ENCODE assay signal across 13 cellular contexts in the genomic region with DNA sequence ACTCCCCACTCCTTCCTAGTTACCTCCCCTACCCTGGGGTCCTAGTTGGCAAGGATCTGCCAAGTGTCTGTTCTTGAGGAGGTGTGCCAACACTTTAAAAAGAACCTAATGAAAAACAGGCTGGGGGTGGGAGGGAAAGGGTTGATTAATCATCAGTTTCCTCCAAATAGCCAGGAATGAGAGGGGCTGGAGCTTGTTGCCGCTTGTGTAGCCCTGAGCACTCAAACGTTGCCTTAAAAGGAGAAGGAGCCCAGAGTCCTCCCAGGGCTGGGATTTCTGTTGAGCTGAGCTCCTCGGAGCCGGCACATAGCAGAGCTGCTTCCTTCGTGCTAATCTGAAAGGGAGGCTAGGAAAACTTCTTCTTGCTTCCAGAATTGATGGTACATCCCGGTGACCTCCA. TPM values are rescaled to one million over a fixed set of nuclear protein-coding genes. Genes with fewer than 3 reads are reported as not detected.
DNase-seq lines count a peak whose midpoint lies in the region; ATAC-seq, FAIRE-seq and TF ChIP-seq lines count a peak whose summit lies in the region.
"Had no signal": no experiment of that assay in that cellular context is flagged by ENCODE, and none has a peak within 500 bp of the region (broad histone marks: within the 10 kb centered on the region; RNA-seq: fewer than 3 reads in every experiment).

No MANE protein-coding gene starts in this region.

- H3K9me3 ChIP-seq in heart right ventricle = no peaks in the 10 kb centered on the region
- H3K9me3 ChIP-seq in pancreas = no peaks in the 10 kb centered on the region
- H3K9me3 ChIP-seq in BE2C = no peaks in the 10 kb centered on the region

- intact Hi-C loops in heart right ventricle (cut with DNase I) = loop anchor here in 1 of 10 donors (5.0 kb wide), 1 partner anchor 43 kb away; a partner anchor contains a TSS
- intact Hi-C loops in pancreas (cut with DNase I) = no loop called here

- no peak for TF ChIP-seq CTCF in AG10803 (conservative IDR thresholded peaks at IDR 0.05; ENCODE audit: low read length)
- no peak for TF ChIP-seq CTCF in heart right ventricle (IDR thresholded peaks at IDR 0.05)
- TF ChIP-seq CTCF in pancreas (IDR thresholded peaks at IDR 0.05) = no peak
- TF ChIP-seq CTCF in BE2C (IDR thresholded peaks at IDR 0.05; ENCODE audit: low read depth, low read length) = no peak

- 15 to 24% methylated on average over 6 of the region's 6 CpGs for WGBS in heart right ventricle, 2 donors
- WGBS in pancreas, 2 donors = 64 to 67% methylated on average over 6 of the region's 6 CpGs

- peak; percentile 20 for FAIRE-seq in pancreas (lab: Jason Lieb, UNC)
- FAIRE-seq: GM18507 had no signal

- no peaks in the 10 kb centered on the region for H3K27me3 ChIP-seq in heart right ventricle
- H3K27me3 ChIP-seq in pancreas = no peaks in the 10 kb centered on the region
- H3K27me3 ChIP-seq in BE2C = no peaks in the 10 kb centered on the region

- peak; percentile 95 for DNase-seq in AG10803 (ENCODE audit: low read depth)
- DNase-seq in astrocyte of the hippocampus (ENCODE audit: low read depth, low spot score) = peak; percentile 95
- DNase-seq in heart right ventricle = peak in 1 of 2 donors; percentile 55
- DNase-seq in pancreas = no peak
- DNase-seq in BE2C = no peak
- no peak for DNase-seq in activated effector memory CD4-positive, alpha-beta T cell treated with anti-CD3 and anti-CD28 coated beads, Interleukin-2, amount 50 U/mL, for 16 hours
- DNase-seq: activated CD8-positive, alpha-beta memory T cell treated with anti-CD3 and anti-CD28 coated beads, Interleukin-2, amount 50 U/mL, for 48 hours; C1 segment of cervical spinal cord had no signal

- H3K4me1 ChIP-seq in heart right ventricle = peaks cover 0 to 44% (median 27%) of the 10 kb centered on the region in 9 donors
- H3K4me1 ChIP-seq in pancreas = no peaks in the 10 kb centered on the region
- H3K4me1 ChIP-seq in BE2C = peaks cover 12% of the 10 kb centered on the region

- peak overlapping the region; percentile 18 to 81 (median 70) for H3K27ac ChIP-seq in heart right ventricle
- H3K27ac ChIP-seq in pancreas = no peak overlapping the region

- H3K36me3 ChIP-seq in heart right ventricle = peaks cover 0 to 5% (median 0%) of the 10 kb centered on the region in 9 donors
- H3K36me3 ChIP-seq in pancreas = no peaks in the 10 kb centered on the region
- no peaks in the 10 kb centered on the region for H3K36me3 ChIP-seq in BE2C

- ATAC-seq in heart right ventricle = peak; percentile 56 to 86 (median 74)
- ATAC-seq in pancreas = peak in 3 of 4 donors; percentile 46 to 70 (median 49)
- no peak for ATAC-seq in GM19452 (IDR thresholded peaks at IDR 0.05; ENCODE audit: unreplicated experiment)
- no peak for ATAC-seq in HG03442 (IDR thresholded peaks at IDR 0.05; ENCODE audit: unreplicated experiment)
- ATAC-seq: Panc1 had no signal

- no peak overlapping the region; the same call in 1 of the 2 replicates for H3K4me3 ChIP-seq in AG10803 (ENCODE audit: low read length)
- no peak overlapping the region for H3K4me3 ChIP-seq in heart right ventricle
- H3K4me3 ChIP-seq in pancreas = no peak overlapping the region
- H3K4me3 ChIP-seq in BE2C (ENCODE audit: low read depth, low read length) = no peak overlapping the region

RNA-seq across cellular contexts. Expression of a gene that starts 15.9 kb away (rescaled TPM):
- total RNA-seq in heart right ventricle (100 to 1,000 TPM; 104 to 214 (median 130) TPM), pancreas (1 to 10 TPM; 3.6 to 7.5 (median 4.8) TPM)
- polyA plus RNA-seq in heart right ventricle (10 to 100 TPM; 72.6 to 75.8 TPM), pancreas (1 to 10 TPM; 7.5 to 9.3 TPM)
- polyA plus RNA-seq in BE2C (2012; ENCODE audit: insufficient read depth, insufficient read length, low read depth) = 3.2 TPM

RNA-seq across cellular contexts. Expression of a gene that starts 41.8 kb away (rescaled TPM):
- 10 to 100 TPM in 4 of 10 donors, 1 to 10 TPM in 6; 3.6 to 15.2 (median 9.6) TPM for total RNA-seq in heart right ventricle
- polyA plus RNA-seq in heart right ventricle = 10 to 100 TPM in 1 of 2 donors, 1 to 10 TPM in 1; 9.9 to 22.7 TPM
- total RNA-seq in pancreas = 1 to 10 TPM in 5 of 6 donors, under 1 TPM in 1; 0.67 to 4.5 (median 1.7) TPM
- 10 to 100 TPM in 1 of 2 donors, 1 to 10 TPM in 1; 7.1 to 13.6 TPM for polyA plus RNA-seq in pancreas
- polyA plus RNA-seq in BE2C (2012; ENCODE audit: insufficient read depth, insufficient read length, low read depth) = 0.40 TPM
- total RNA-seq: epithelial cell of proximal tubule had no signal

RNA-seq across cellular contexts. Expression of a gene that starts 50.7 kb away (rescaled TPM):
- total RNA-seq in heart right ventricle = 100 to 1,000 TPM in 2 of 10 donors, 10 to 100 TPM in 8; 71.1 to 113 (median 88.9) TPM
- polyA plus RNA-seq in heart right ventricle = 100 to 1,000 TPM in 1 of 2 donors, 10 to 100 TPM in 1; 49.7 to 105 TPM
- 10 to 100 TPM in 5 of 6 donors, 1 to 10 TPM in 1; 7.9 to 17.8 (median 17.1) TPM for total RNA-seq in pancreas
- 10 to 100 TPM; 18.1 to 28.2 TPM for polyA plus RNA-seq in pancreas
- 172 TPM for polyA plus RNA-seq in BE2C (2012; ENCODE audit: insufficient read depth, insufficient read length, low read depth)

Comparison
In these comparisons a context has a peak if more than half of its experiments do, and no peak if none do; other contexts are left out.
1. DNase-seq: peak in AG10803 (single experiment) and astrocyte of the hippocampus (single experiment); none in pancreas (0 of 6), BE2C (single experiment) and activated effector memory CD4-positive, alpha-beta T cell treated with anti-CD3 and anti-CD28 coated beads, Interleukin-2, amount 50 U/mL, for 16 hours (single experiment).
2. ATAC-seq: peak in heart right ventricle (8 of 8) and pancreas (3 of 4); none in GM19452 (single experiment) and HG03442 (single experiment).
3. H3K27ac ChIP-seq: peak in heart right ventricle (10 of 10); none in pancreas (0 of 4).
4. RNA of a gene that starts 15.9 kb away (total RNA-seq): 104 to 214 TPM in heart right ventricle; 3.6 to 7.5 TPM in pancreas; every median in the first group is over 10 times any median in the second.